8 cellular contexts compared by ENCODE assay signal in the genomic region with DNA sequence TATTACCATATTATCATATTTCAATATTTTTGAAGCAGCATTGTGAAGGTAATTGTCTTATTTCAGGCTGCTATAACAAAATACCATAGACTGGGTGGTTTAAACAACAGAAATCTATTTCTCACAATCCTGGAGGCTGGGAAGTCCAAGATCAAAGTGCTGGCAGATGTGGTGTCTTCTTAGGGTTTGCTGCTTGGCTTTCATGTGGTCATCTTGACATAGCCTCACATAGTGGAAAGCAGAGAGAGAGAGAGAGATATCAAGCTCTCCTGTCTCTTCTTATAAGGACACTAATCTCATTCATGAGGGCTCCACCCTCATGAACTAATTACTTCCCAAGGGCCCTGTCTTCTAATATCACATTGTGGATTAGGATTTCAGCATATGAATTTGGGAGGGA.
"Had no signal": no experiment of that assay in that cellular context is flagged by ENCODE, and none has a peak within 500 bp of the region (broad histone marks: within the 10 kb centered on the region; RNA-seq: fewer than 3 reads in every experiment).

No MANE protein-coding gene starts in this region.

- H3K4me2 ChIP-seq: KMS-11 had no signal

- H3K4me3 ChIP-seq: K562 had no signal

- ATAC-seq: K562 had no signal

- H3K27me3 Mint-ChIP-seq: IgD-negative memory B cell had no signal

- H3K27ac ChIP-seq: HL-60, KMS-11 had no signal

- DNase-seq: IMR-90, KBM-7, KG1 had no signal

- H3K27ac Mint-ChIP-seq: IgD-negative memory B cell had no signal

- H3K9ac ChIP-seq: KMS-11 had no signal

- FAIRE-seq: HTR-8/SVneo, K562 had no signal
